ENCODE assay signal across 1 cellular context in the genomic region with DNA sequence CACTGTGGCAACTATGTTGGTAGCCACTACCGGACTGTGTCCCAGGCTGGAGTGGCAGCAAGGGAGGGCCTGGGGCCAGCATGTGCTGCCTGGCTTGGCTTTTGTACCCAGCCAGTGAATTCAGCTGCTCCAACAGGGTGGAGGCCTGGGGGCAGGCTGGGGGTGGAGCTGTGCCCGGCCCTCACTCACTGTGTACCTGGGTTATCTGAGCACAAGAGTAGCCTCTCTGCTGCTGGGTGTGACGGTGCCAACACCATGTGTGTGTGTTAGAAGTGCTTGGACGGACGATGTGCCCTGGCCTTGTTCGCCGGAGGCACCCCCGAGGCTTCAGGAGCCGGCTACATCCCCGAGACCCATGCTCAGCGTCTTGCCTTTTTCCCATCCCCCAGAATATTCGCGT.
TF ChIP-seq lines count a peak whose summit lies in the region.

No MANE protein-coding gene starts in this region.

TF ChIP-seq in WTC11, 78 proteins besides CTCF, POLR2A, EP300 and RAD21 (continued from another document):
- TF ChIP-seq, protein P1, sequence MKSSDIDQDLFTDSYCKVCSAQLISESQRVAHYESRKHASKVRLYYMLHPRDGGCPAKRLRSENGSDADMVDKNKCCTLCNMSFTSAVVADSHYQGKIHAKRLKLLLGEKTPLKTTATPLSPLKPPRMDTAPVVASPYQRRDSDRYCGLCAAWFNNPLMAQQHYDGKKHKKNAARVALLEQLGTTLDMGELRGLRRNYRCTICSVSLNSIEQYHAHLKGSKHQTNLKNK (CRISPR knock-in tag; IDR thresholded peaks at IDR 0.05) = no peak
- TF ChIP-seq ZNF423 (CRISPR knock-in tag; IDR thresholded peaks at IDR 0.05) (no peak), SMAD4 (CRISPR knock-in tag; IDR thresholded peaks at IDR 0.05) (no peak), OVOL2 (CRISPR knock-in tag; IDR thresholded peaks at IDR 0.05; ENCODE audit: borderline replicate concordance) (no peak), NFYB (CRISPR knock-in tag; conservative IDR thresholded peaks at IDR 0.05; ENCODE audit: low read depth) (no peak)
- TF ChIP-seq, protein P2, sequence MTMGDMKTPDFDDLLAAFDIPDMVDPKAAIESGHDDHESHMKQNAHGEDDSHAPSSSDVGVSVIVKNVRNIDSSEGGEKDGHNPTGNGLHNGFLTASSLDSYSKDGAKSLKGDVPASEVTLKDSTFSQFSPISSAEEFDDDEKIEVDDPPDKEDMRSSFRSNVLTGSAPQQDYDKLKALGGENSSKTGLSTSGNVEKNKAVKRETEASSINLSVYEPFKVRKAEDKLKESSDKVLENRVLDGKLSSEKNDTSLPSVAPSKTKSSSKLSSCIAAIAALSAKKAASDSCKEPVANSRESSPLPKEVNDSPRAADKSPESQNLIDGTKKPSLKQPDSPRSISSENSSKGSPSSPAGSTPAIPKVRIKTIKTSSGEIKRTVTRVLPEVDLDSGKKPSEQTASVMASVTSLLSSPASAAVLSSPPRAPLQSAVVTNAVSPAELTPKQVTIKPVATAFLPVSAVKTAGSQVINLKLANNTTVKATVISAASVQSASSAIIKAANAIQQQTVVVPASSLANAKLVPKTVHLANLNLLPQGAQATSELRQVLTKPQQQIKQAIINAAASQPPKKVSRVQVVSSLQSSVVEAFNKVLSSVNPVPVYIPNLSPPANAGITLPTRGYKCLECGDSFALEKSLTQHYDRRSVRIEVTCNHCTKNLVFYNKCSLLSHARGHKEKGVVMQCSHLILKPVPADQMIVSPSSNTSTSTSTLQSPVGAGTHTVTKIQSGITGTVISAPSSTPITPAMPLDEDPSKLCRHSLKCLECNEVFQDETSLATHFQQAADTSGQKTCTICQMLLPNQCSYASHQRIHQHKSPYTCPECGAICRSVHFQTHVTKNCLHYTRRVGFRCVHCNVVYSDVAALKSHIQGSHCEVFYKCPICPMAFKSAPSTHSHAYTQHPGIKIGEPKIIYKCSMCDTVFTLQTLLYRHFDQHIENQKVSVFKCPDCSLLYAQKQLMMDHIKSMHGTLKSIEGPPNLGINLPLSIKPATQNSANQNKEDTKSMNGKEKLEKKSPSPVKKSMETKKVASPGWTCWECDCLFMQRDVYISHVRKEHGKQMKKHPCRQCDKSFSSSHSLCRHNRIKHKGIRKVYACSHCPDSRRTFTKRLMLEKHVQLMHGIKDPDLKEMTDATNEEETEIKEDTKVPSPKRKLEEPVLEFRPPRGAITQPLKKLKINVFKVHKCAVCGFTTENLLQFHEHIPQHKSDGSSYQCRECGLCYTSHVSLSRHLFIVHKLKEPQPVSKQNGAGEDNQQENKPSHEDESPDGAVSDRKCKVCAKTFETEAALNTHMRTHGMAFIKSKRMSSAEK (CRISPR knock-in tag; IDR thresholded peaks at IDR 0.05; ENCODE audit: borderline replicate concordance) = no peak
- TF ChIP-seq, protein P3, sequence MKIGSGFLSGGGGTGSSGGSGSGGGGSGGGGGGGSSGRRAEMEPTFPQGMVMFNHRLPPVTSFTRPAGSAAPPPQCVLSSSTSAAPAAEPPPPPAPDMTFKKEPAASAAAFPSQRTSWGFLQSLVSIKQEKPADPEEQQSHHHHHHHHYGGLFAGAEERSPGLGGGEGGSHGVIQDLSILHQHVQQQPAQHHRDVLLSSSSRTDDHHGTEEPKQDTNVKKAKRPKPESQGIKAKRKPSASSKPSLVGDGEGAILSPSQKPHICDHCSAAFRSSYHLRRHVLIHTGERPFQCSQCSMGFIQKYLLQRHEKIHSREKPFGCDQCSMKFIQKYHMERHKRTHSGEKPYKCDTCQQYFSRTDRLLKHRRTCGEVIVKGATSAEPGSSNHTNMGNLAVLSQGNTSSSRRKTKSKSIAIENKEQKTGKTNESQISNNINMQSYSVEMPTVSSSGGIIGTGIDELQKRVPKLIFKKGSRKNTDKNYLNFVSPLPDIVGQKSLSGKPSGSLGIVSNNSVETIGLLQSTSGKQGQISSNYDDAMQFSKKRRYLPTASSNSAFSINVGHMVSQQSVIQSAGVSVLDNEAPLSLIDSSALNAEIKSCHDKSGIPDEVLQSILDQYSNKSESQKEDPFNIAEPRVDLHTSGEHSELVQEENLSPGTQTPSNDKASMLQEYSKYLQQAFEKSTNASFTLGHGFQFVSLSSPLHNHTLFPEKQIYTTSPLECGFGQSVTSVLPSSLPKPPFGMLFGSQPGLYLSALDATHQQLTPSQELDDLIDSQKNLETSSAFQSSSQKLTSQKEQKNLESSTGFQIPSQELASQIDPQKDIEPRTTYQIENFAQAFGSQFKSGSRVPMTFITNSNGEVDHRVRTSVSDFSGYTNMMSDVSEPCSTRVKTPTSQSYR (CRISPR knock-in tag; IDR thresholded peaks at IDR 0.05) = no peak
